8 cellular contexts compared by ENCODE assay signal in genomic region chr1:202958544-202959275, GRCh38. TPM values are rescaled to one million over a fixed set of nuclear protein-coding genes. Genes with fewer than 3 reads are reported as not detected.
DNase-seq lines count a peak whose midpoint lies in the region; ATAC-seq and TF ChIP-seq lines count a peak whose summit lies in the region.

No MANE protein-coding gene starts in this region.

- POLR2A ChIA-PET in AG04450 (lab: Yijun Ruan, JAX) = interaction anchor here (1.0 kb wide), 1 partner anchor 49 kb away, joined by 6 read pairs; the partner anchor contains the start of gene TMEM183A

- no peaks in the 10 kb centered on the region for H3K9me3 Mint-ChIP-seq in GM23338

- no peaks in the 10 kb centered on the region for H3F3A ChIP-seq in GM23338 (replicated peaks; ENCODE audit: low read depth)

- peaks cover 39% of the 10 kb centered on the region for H4K20me1 ChIP-seq in GM23338 (replicated peaks; ENCODE audit: insufficient read depth)

- H3K36me3 ChIP-seq in GM23338 (ENCODE audit: insufficient read depth) (peaks cover under 1% of the 10 kb centered on the region; the same call in 1 of the 2 replicates), WERI-Rb-1 (peaks cover 62% of the 10 kb centered on the region)

- H3K4me3 Mint-ChIP-seq in GM23338 = peak overlapping the region; percentile 84

- H3K36me3 Mint-ChIP-seq in GM23338 (ENCODE audit: low read depth) = peaks cover 3% of the 10 kb centered on the region; the same call in 2 of the 3 replicates

- H3K4me1 ChIP-seq in GM23338 (ENCODE audit: insufficient read depth) = peaks cover 5% of the 10 kb centered on the region; the same call in 1 of the 2 replicates

- no peaks in the 10 kb centered on the region for H3K9me2 ChIP-seq in GM23338 (ENCODE audit: insufficient read depth)

- TF ChIP-seq CTCF in AG04450 (IDR thresholded peaks at IDR 0.05; ENCODE audit: low read depth, low read length) (no peak), GM23338 (conservative IDR thresholded peaks at IDR 0.05; ENCODE audit: low read depth in 2 of 2) (no peak), WERI-Rb-1 (IDR thresholded peaks at IDR 0.05; ENCODE audit: low read depth, low read length) (no peak), foreskin fibroblast (IDR thresholded peaks at IDR 0.05; ENCODE audit: low read depth, low read length) (no peak), retinal pigment epithelial cell (conservative IDR thresholded peaks at IDR 0.05; ENCODE audit: low read depth, low read length) (no peak)

- H3K27me3 ChIP-seq in AG04450 (ENCODE audit: control insufficient read depth, insufficient read depth, low read length) (no peaks in the 10 kb centered on the region), GM23338 (ENCODE audit: insufficient read depth) (no peaks in the 10 kb centered on the region), WERI-Rb-1 (ENCODE audit: insufficient read depth, low read depth, severe bottlenecking) (no peaks in the 10 kb centered on the region)

- CTCF ChIA-PET in AG04450 (lab: Charles Lee) = interaction anchor here (0.6 kb wide), 1 partner anchor 825 kb away, joined by 3 read pairs; no protein-coding TSS in a partner anchor

- peak overlapping the region; percentile 31 for H3K27ac ChIP-seq in AG04450 (ENCODE audit: low read depth, low read length)
- H3K27ac ChIP-seq in GM23338 (ENCODE audit: low read depth) = no peak overlapping the region
- peak overlapping the region; percentile 15 for H3K27ac ChIP-seq in WERI-Rb-1

- H3K4me1 Mint-ChIP-seq in GM23338 = peaks cover 13% of the 10 kb centered on the region

- H3K4me3 ChIP-seq in AG04450 (ENCODE audit: low read depth, low read length) (peak overlapping the region; percentile 90), GM23338 (peak overlapping the region; percentile 98), WERI-Rb-1 (ENCODE audit: low read depth, low read length) (peak overlapping the region; percentile 86), foreskin fibroblast (ENCODE audit: low read depth in 1 of 2, low read length in 2 of 2) (peak overlapping the region; percentile 91 to 93), retinal pigment epithelial cell (ENCODE audit: low read length) (peak overlapping the region; percentile 75)

- DNase-seq in AG04450 (ENCODE audit: low read depth, low spot score) (no peak), GM23338 (ENCODE audit: low spot score) (peak; percentile 32), WERI-Rb-1 (peak; percentile 48), foreskin fibroblast (no peak), retinal pigment epithelial cell (ENCODE audit: low read depth) (no peak), NCI-H128 (lab: John Stamatoyannopoulos, UW; ENCODE audit: unreplicated experiment) (no peak)
- no peak for DNase-seq in activated CD8-positive, alpha-beta memory T cell treated with anti-CD3 and anti-CD28 coated beads, Interleukin-2, amount 50 U/mL, for 48 hours

- peaks cover 42% of the 10 kb centered on the region for H3K79me2 ChIP-seq in GM23338 (replicated peaks; ENCODE audit: insufficient read depth)

- peak overlapping the region; percentile 83 for H2AFZ ChIP-seq in GM23338

- peak overlapping the region; percentile 87 for H3K4me2 ChIP-seq in GM23338

- H3K27ac Mint-ChIP-seq in GM23338 = peak overlapping the region; percentile 60; the same call in 1 of the 2 replicates

- H3K27me3 Mint-ChIP-seq in GM23338 (ENCODE audit: insufficient read depth, low read depth, poor library complexity) = peaks cover 7% of the 10 kb centered on the region

- ATAC-seq in GM23338 (peak; percentile 32), HG03039 (IDR thresholded peaks at IDR 0.05; ENCODE audit: unreplicated experiment) (no peak)

- H3K9me3 ChIP-seq in AG04450 (ENCODE audit: control insufficient read depth, insufficient read depth, low read length) = no peaks in the 10 kb centered on the region; the same call in 1 of the 2 replicates
- H3K9me3 ChIP-seq in WERI-Rb-1 (ENCODE audit: severe bottlenecking) = no peaks in the 10 kb centered on the region

TF ChIP-seq in GM23338, 12 proteins besides CTCF, POLR2A, EP300 and RAD21 (continues in another document):
- no peak for TF ChIP-seq CREB1 (CRISPR knock-in tag; IDR thresholded peaks at IDR 0.05; ENCODE audit: low read depth)
- TF ChIP-seq EZH2 (IDR thresholded peaks at IDR 0.05; ENCODE audit: low read depth, unreplicated experiment) = no peak
- no peak for TF ChIP-seq NANOG (IDR thresholded peaks at IDR 0.05; ENCODE audit: borderline replicate concordance)
- no peak for TF ChIP-seq ZNF462 (CRISPR knock-in tag; IDR thresholded peaks at IDR 0.05)
- no peak for TF ChIP-seq STAT1 (IDR thresholded peaks at IDR 0.05; ENCODE audit: unreplicated experiment)
- no peak for TF ChIP-seq POLR2AphosphoS5 (IDR thresholded peaks at IDR 0.05; ENCODE audit: low read depth)
- TF ChIP-seq ZNF331 (CRISPR knock-in tag; IDR thresholded peaks at IDR 0.05; ENCODE audit: low read depth) = no peak

RNA-seq across cellular contexts. Expression of gene ADIPOR1, which starts 0.6 kb away (rescaled TPM):
- 120 and 124 TPM in 2 replicates for polyA plus RNA-seq in AG04450 (2011; rRNA removed)
- 135 and 152 TPM in 2 replicates for polyA minus RNA-seq in AG04450 (2011; rRNA and poly(A)+ RNA removed)
- total RNA-seq in GM23338 (2014; rRNA removed; shearing (Covaris generic)) = 59.1 and 61.2 TPM in 2 replicates
- 45.3 and 47.2 TPM in 2 replicates for polyA plus RNA-seq in GM23338 (2016; fragmentation: Nextera tagmentation; extraction: Ambion mirVana)

RNA-seq across cellular contexts. Expression of gene CYB5R1, which starts 8.3 kb away (rescaled TPM):
- polyA plus RNA-seq in AG04450 (2011; rRNA removed) = 43.6 and 44.8 TPM in 2 replicates
- 29.3 and 33.1 TPM in 2 replicates for polyA minus RNA-seq in AG04450 (2011; rRNA and poly(A)+ RNA removed)
- total RNA-seq in GM23338 (2014; rRNA removed; shearing (Covaris generic)) = 9.2 and 12.6 TPM in 2 replicates
- polyA plus RNA-seq in GM23338 (2016; fragmentation: Nextera tagmentation; extraction: Ambion mirVana) = 9.0 and 10.5 TPM in 2 replicates

RNA-seq across cellular contexts. Expression of gene KLHL12, which starts 31.7 kb away (rescaled TPM):
- polyA plus RNA-seq in AG04450 (2011; rRNA removed) (42.3 and 54.2 TPM in 2 replicates), GM23338 (2016; fragmentation: Nextera tagmentation; extraction: Ambion mirVana) (14.6 and 15.5 TPM in 2 replicates)
- polyA minus RNA-seq in AG04450 (2011; rRNA and poly(A)+ RNA removed) = 30.2 and 36.9 TPM in 2 replicates
- total RNA-seq in GM23338 (2014; rRNA removed; shearing (Covaris generic)) = 27.5 and 27.6 TPM in 2 replicates

RNA-seq across cellular contexts. Expression of gene TMEM183A, which starts 48.5 kb away (rescaled TPM):
- polyA plus RNA-seq in AG04450 (2011; rRNA removed) (91.5 and 93.4 TPM in 2 replicates), GM23338 (2016; fragmentation: Nextera tagmentation; extraction: Ambion mirVana) (54.7 and 55.1 TPM in 2 replicates)
- polyA minus RNA-seq in AG04450 (2011; rRNA and poly(A)+ RNA removed) = 91.5 and 111 TPM in 2 replicates
- 107 and 128 TPM in 2 replicates for total RNA-seq in GM23338 (2014; rRNA removed; shearing (Covaris generic))

Comparison
In these comparisons a context has a peak if more than half of its experiments do, and no peak if none do; other contexts are left out.
1. DNase-seq: peak in GM23338 (single experiment) and WERI-Rb-1 (single experiment); none in AG04450 (single experiment), foreskin fibroblast (0 of 2), retinal pigment epithelial cell (single experiment), NCI-H128 (single experiment) and activated CD8-positive, alpha-beta memory T cell treated with anti-CD3 and anti-CD28 coated beads, Interleukin-2, amount 50 U/mL, for 48 hours (single experiment).
2. Peak in every context shown above with its lines, with median percentiles within 50 percentile points of each other: H3K4me3 ChIP-seq.